ENCODE assay signal across 1 cellular context in genomic region chr21:45359451-45360217, GRCh38.
TF ChIP-seq lines count a peak whose summit lies in the region.

No MANE protein-coding gene starts in this region.

TF ChIP-seq in WTC11, 78 proteins besides CTCF, POLR2A, EP300 and RAD21 (continued from another document):
- no peak for TF ChIP-seq CDX4 (CRISPR knock-in tag; IDR thresholded peaks at IDR 0.05; ENCODE audit: borderline replicate concordance)
- TF ChIP-seq GABPB1 (CRISPR knock-in tag; IDR thresholded peaks at IDR 0.05) = no peak
